Comparison of ENCODE assay signal across 21 cellular contexts in genomic region chr18:54750350-54750749, GRCh38.
"Had no signal": no experiment of that assay in that cellular context is flagged by ENCODE, and none has a peak within 500 bp of the region (broad histone marks: within the 10 kb centered on the region; RNA-seq: fewer than 3 reads in every experiment).

No MANE protein-coding gene starts in this region.

- H3K27ac ChIP-seq: colonic mucosa, neutrophil, right atrium auricular region, stomach, tibial artery, upper lobe of left lung, uterus had no signal

- DNase-seq: cerebellar nuclear complex; colonic mucosa; dermis blood vessel endothelial cell; foreskin melanocyte; head of caudate nucleus; hippocampal formation; left ventricle myocardium superior; mesendoderm; naive thymus-derived CD4-positive, alpha-beta T cell; nephron progenitor cell; small intestine; stimulated activated CD4-positive, alpha-beta T cell treated with anti-CD3 and anti-CD28 coated beads, Interleukin-12 subunit alpha, Interleukin-12 subunit beta, amount 100 ng/mL, for 4 hours; stimulated activated naive CD4-positive, alpha-beta T cell; stomach; tibial artery; upper lobe of left lung; uterus had no signal

- H3K4me3 Mint-ChIP-seq: naive thymus-derived CD4-positive, alpha-beta T cell; nephron progenitor cell had no signal

- H3K36me3 Mint-ChIP-seq: naive thymus-derived CD4-positive, alpha-beta T cell had no signal

- H3K9me3 Mint-ChIP-seq: naive thymus-derived CD4-positive, alpha-beta T cell; nephron progenitor cell had no signal

- H3K4me3 ChIP-seq: colonic mucosa, lung, right atrium auricular region, stomach, tibial artery, upper lobe of left lung, uterus had no signal

- FAIRE-seq: endothelial cell of umbilical vein, small intestine had no signal

- H3K27me3 ChIP-seq: colonic mucosa, neutrophil, right atrium auricular region, stomach, tibial artery, upper lobe of left lung, uterus had no signal

- H3K36me3 ChIP-seq: colonic mucosa, neutrophil, right atrium auricular region, stomach, tibial artery, upper lobe of left lung, uterus had no signal

- H3K9me3 ChIP-seq: colonic mucosa, neutrophil, right atrium auricular region, stomach, tibial artery, upper lobe of left lung, uterus had no signal

- H3K27ac Mint-ChIP-seq: naive thymus-derived CD4-positive, alpha-beta T cell; nephron progenitor cell had no signal

- ATAC-seq: left ventricle myocardium superior; naive thymus-derived CD4-positive, alpha-beta T cell had no signal

- H3K4me1 ChIP-seq: right atrium auricular region, stomach, tibial artery, upper lobe of left lung, uterus had no signal
